8 cellular contexts compared by ENCODE assay signal in genomic region chr9:20980713-20981481, GRCh38. TPM values are rescaled to one million over a fixed set of nuclear protein-coding genes. Genes with fewer than 3 reads are reported as not detected.
A peak's percentile ranks its signal among the peaks of the same experiment; 100 is the strongest.
DNase-seq lines count a peak whose midpoint lies in the region; ATAC-seq and TF ChIP-seq lines count a peak whose summit lies in the region.

No MANE protein-coding gene starts in this region.

- no peaks in the 10 kb centered on the region for H3K9me2 ChIP-seq in SK-N-SH

- H3K4me3 ChIP-seq in SK-N-SH (ENCODE audit: low read depth in 2 of 2, low read length in 1 of 2), result no peak overlapping the region
- no peak overlapping the region for H3K4me3 ChIP-seq in lower lobe of right lung
- H3K4me3 ChIP-seq in dorsolateral prefrontal cortex, result no peak overlapping the region

- TF ChIP-seq RAD21 in SK-N-SH (IDR thresholded peaks at IDR 0.05; ENCODE audit: low read length), result no peak

- DNase-seq in SK-N-SH, result no peak
- no peak for DNase-seq in lower lobe of right lung
- no peak for DNase-seq in dorsolateral prefrontal cortex
- DNase-seq in T-helper 2 cell treated with Interferon-gamma antibody and Interleukin-4, amounts not matched to agents 5 μg/mL and 100 μg/mL, for 36 hours (ENCODE audit: low spot score), result no peak
- no peak for DNase-seq in iPS-NIHi11 (ENCODE audit: low spot score)
- DNase-seq in NK-92 treated with Interleukin-12 subunit alpha and Interleukin-12 subunit beta, amount 100 ng/mL, for 24 hours (lab: John Stamatoyannopoulos, UW), result no peak

- H3K36me3 ChIP-seq in SK-N-SH (replicated peaks in 1 of 2; ENCODE audit: control insufficient read depth in 1 of 2, insufficient read depth in 2 of 2, low read length in 1 of 2) (peaks cover 7 to 15% of the 10 kb centered on the region in 2 experiments), lower lobe of right lung (peaks cover 9% of the 10 kb centered on the region)

- H2AFZ ChIP-seq in SK-N-SH (ENCODE audit: low read depth), result no peak overlapping the region

- H4K20me1 ChIP-seq in SK-N-SH (ENCODE audit: insufficient read depth), result no peaks in the 10 kb centered on the region

- POLR2A ChIA-PET in SK-N-SH (lab: Yijun Ruan, JAX), result no interaction called here

- H3K36me3 Mint-ChIP-seq in T-helper 2 cell treated with Interferon-gamma antibody and Interleukin-4, amounts not matched to agents 5 μg/mL and 100 μg/mL, for 36 hours (ENCODE audit: low read depth), result peaks cover 23% of the 10 kb centered on the region

- TF ChIP-seq CTCF in SK-N-SH (IDR thresholded peaks at IDR 0.05) (no peak), lower lobe of right lung (IDR thresholded peaks at IDR 0.05) (no peak), dorsolateral prefrontal cortex (IDR thresholded peaks at IDR 0.05 in 54 of 56, conservative IDR thresholded peaks at IDR 0.05 in 2 of 56; ENCODE audit: low read depth in 1 of 56, partially characterized antibody in 56 of 56) (no peak)

- H3K4me2 ChIP-seq in SK-N-SH, result no peak overlapping the region

- H3K9me3 Mint-ChIP-seq in T-helper 2 cell treated with Interferon-gamma antibody and Interleukin-4, amounts not matched to agents 5 μg/mL and 100 μg/mL, for 36 hours, result no peaks in the 10 kb centered on the region

- no peaks in the 10 kb centered on the region for H3K4me1 Mint-ChIP-seq in T-helper 2 cell treated with Interferon-gamma antibody and Interleukin-4, amounts not matched to agents 5 μg/mL and 100 μg/mL, for 36 hours (ENCODE audit: low read depth)

- H3K27me3 ChIP-seq in SK-N-SH (ENCODE audit: insufficient read depth) (no peaks in the 10 kb centered on the region), lower lobe of right lung (ENCODE audit: low read depth) (no peaks in the 10 kb centered on the region), dorsolateral prefrontal cortex (no peaks in the 10 kb centered on the region)

- H3K4me3 Mint-ChIP-seq in T-helper 2 cell treated with Interferon-gamma antibody and Interleukin-4, amounts not matched to agents 5 μg/mL and 100 μg/mL, for 36 hours, result no peak overlapping the region

- H3K27ac ChIP-seq in SK-N-SH (ENCODE audit: low read depth in 2 of 2, low read length in 1 of 2) (peak overlapping the region; percentile 4 to 60; a peak in 1 of 4 replicates), lower lobe of right lung (peak overlapping the region; percentile 65), dorsolateral prefrontal cortex (peak overlapping the region in 26 of 59 donors; percentile 3 to 73 (median 39))

- no peak for TF ChIP-seq EP300 in SK-N-SH (IDR thresholded peaks at IDR 0.05; ENCODE audit: borderline replicate concordance in 1 of 2, low read depth in 1 of 2, low read length in 1 of 2)

- H3K9me3 ChIP-seq in SK-N-SH (no peaks in the 10 kb centered on the region), lower lobe of right lung (no peaks in the 10 kb centered on the region)

- H3F3A ChIP-seq in SK-N-SH (replicated peaks; ENCODE audit: insufficient read depth), result no peaks in the 10 kb centered on the region

- H3K27ac Mint-ChIP-seq in T-helper 2 cell treated with Interferon-gamma antibody and Interleukin-4, amounts not matched to agents 5 μg/mL and 100 μg/mL, for 36 hours, result no peak overlapping the region

- intact Hi-C loops in lower lobe of right lung (cut with DNase I), result no loop called here
- intact Hi-C loops in dorsolateral prefrontal cortex (cut with DNase I), result no loop called here

- peak; percentile 88 for ATAC-seq in GM18498 (IDR thresholded peaks at IDR 0.05; ENCODE audit: unreplicated experiment)
- peak; percentile 72 for ATAC-seq in HG02884 (IDR thresholded peaks at IDR 0.05; ENCODE audit: unreplicated experiment)
- peak; percentile 65 to 87 for ATAC-seq in lower lobe of right lung

- H3K4me1 ChIP-seq in SK-N-SH (ENCODE audit: control insufficient read depth in 1 of 2, insufficient read depth in 2 of 2, low read depth in 1 of 2, low read length in 1 of 2), result peaks cover 0 to 6% of the 10 kb centered on the region in 2 experiments; a peak in 1 of 4 replicates
- peaks cover 18% of the 10 kb centered on the region for H3K4me1 ChIP-seq in lower lobe of right lung

- H3K9ac ChIP-seq in SK-N-SH, result no peak overlapping the region

- no peaks in the 10 kb centered on the region for H3K79me2 ChIP-seq in SK-N-SH (ENCODE audit: insufficient read depth)

- CTCF ChIA-PET in SK-N-SH (lab: Yijun Ruan, JAX), result no interaction called here

- WGBS in SK-N-SH (ENCODE audit: low lambda C conversion rate), result 81% methylated on average over 3 of the region's 3 CpGs

- no peaks in the 10 kb centered on the region for H3K27me3 Mint-ChIP-seq in T-helper 2 cell treated with Interferon-gamma antibody and Interleukin-4, amounts not matched to agents 5 μg/mL and 100 μg/mL, for 36 hours (ENCODE audit: low read depth)

TF ChIP-seq in SK-N-SH, 30 proteins besides CTCF, POLR2A, EP300 and RAD21:
- TF ChIP-seq JUND (IDR thresholded peaks at IDR 0.05) (no peak), RXRA (IDR thresholded peaks at IDR 0.05; ENCODE audit: borderline replicate concordance, low read depth) (no peak), MXI1 (IDR thresholded peaks at IDR 0.05; ENCODE audit: low read depth, low read length) (no peak), NFIC (IDR thresholded peaks at IDR 0.05; ENCODE audit: borderline replicate concordance) (no peak), YY1 (IDR thresholded peaks at IDR 0.05; ENCODE audit: low read depth) (no peak), USF2 (IDR thresholded peaks at IDR 0.05; ENCODE audit: borderline replicate concordance, low read depth, low read length) (no peak)
- TF ChIP-seq, protein P1, sequence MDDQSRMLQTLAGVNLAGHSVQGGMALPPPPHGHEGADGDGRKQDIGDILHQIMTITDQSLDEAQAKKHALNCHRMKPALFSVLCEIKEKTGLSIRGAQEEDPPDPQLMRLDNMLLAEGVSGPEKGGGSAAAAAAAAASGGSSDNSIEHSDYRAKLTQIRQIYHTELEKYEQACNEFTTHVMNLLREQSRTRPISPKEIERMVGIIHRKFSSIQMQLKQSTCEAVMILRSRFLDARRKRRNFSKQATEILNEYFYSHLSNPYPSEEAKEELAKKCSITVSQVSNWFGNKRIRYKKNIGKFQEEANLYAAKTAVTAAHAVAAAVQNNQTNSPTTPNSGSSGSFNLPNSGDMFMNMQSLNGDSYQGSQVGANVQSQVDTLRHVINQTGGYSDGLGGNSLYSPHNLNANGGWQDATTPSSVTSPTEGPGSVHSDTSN (IDR thresholded peaks at IDR 0.05), result no peak

RNA-seq across cellular contexts. Expression of gene HACD4, which starts 50.5 kb away (rescaled TPM):
- polyA plus RNA-seq in SK-N-SH (2012; rRNA removed), result under 0.01 TPM in 1 of 2 replicates, not detected in the other
- 0.01 TPM in 2 replicates for polyA plus RNA-seq in SK-N-SH (2012; cell fraction: cytosol; rRNA removed)
- polyA plus RNA-seq in SK-N-SH (2012; cell fraction: nucleus; rRNA removed), result 0.02 TPM in 1 of 2 replicates, not detected in the other
- total RNA-seq in lower lobe of right lung (13.5 TPM), dorsolateral prefrontal cortex (1 to 10 TPM in 110 of 120 experiments, under 1 TPM in 10; 0.63 to 3.7 (median 1.7) TPM)
